11 cellular contexts compared by ENCODE assay signal in the genomic region with DNA sequence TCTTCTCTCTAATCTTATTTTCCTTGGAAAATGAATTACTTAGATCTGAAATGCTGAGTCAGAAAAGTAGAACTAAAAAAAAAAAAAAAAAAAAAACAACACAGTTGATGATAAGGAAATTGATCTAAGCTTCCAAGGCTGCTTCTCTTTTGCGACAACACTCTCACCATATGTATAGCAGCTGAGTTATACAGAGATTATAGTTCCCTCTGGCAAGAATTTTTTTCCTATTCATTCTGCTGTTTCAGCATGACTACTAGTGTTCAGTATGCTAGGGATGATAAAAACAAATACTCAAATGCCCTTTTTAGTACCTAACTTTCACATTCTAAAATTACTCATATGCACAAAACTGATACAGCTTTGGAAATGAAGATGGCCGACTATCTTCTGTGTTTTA.
A peak's percentile ranks its signal among the peaks of the same experiment; 100 is the strongest.
DNase-seq lines count a peak whose midpoint lies in the region; ATAC-seq and TF ChIP-seq lines count a peak whose summit lies in the region.
"Had no signal": no experiment of that assay in that cellular context is flagged by ENCODE, and none has a peak within 500 bp of the region (broad histone marks: within the 10 kb centered on the region; RNA-seq: fewer than 3 reads in every experiment).

No MANE protein-coding gene starts in this region.

- in situ Hi-C loops in mammary epithelial cell (cut with MboI; ENCODE audit: low sequenced_read_pairs in 2 of 2), result loop anchor here (10.0 to 25.0 kb wide), 5 partner anchors 270 to 757 kb away; partner anchors contain the start of gene MLLT3 (in 1 of the 2)
- in situ Hi-C loops in ACHN (cut with HindIII; ENCODE audit: low pct_ligation_motif_present, low pct_unique_long_range_greater_than_20kb, low sequenced_read_pairs), result no loop called here

- BruUV-seq in mammary epithelial cell (replicated peaks; lab: Mats Ljungman, UMichigan), result no TSS peak

- no peak overlapping the region for H3K9ac ChIP-seq in mammary epithelial cell (ENCODE audit: insufficient read depth, low read length)

- intact Hi-C loops in mammary epithelial cell (cut with micrococcal nuclease), result loop anchor here (1.0 to 5.0 kb wide), 5 partner anchors 34 to 532 kb away; no protein-coding TSS in a partner anchor

- peaks cover 73% of the 10 kb centered on the region for H3K4me1 Mint-ChIP-seq in activated T-cell treated with anti-CD3 and anti-CD28 coated beads, Interleukin-2, amount 50 U/mL, for 24 hours (ENCODE audit: low read depth)
- peaks cover 68% of the 10 kb centered on the region for H3K4me1 Mint-ChIP-seq in stimulated activated naive CD8-positive, alpha-beta T cell treated with anti-CD3 and anti-CD28 coated beads, Interleukin-15, Interleukin-2, amounts not matched to agents 100 ng/mL and 50 ng/mL, for 24 hours (ENCODE audit: low read depth)

- peak; percentile 51 for ATAC-seq in HG02870 (IDR thresholded peaks at IDR 0.05; ENCODE audit: unreplicated experiment)

- no peak overlapping the region for H3K4me3 Mint-ChIP-seq in activated T-cell treated with anti-CD3 and anti-CD28 coated beads, Interleukin-2, amount 50 U/mL, for 24 hours
- no peak overlapping the region for H3K4me3 Mint-ChIP-seq in stimulated activated naive CD8-positive, alpha-beta T cell treated with anti-CD3 and anti-CD28 coated beads, Interleukin-15, Interleukin-2, amounts not matched to agents 100 ng/mL and 50 ng/mL, for 24 hours

- CTCF ChIA-PET in mammary epithelial cell (lab: Charles Lee; ENCODE audit: low non-redundant PET), result interaction anchor here (0.8 kb wide), 1 partner anchor 268 kb away, joined by 14 read pairs; the partner anchor contains the start of gene MLLT3

- no peak overlapping the region for H3K4me2 ChIP-seq in mammary epithelial cell (ENCODE audit: insufficient read depth, low read depth, low read length)

- WGBS in mammary epithelial cell (ENCODE audit: low coverage, missing lambda C conversion rate), result 92% methylated on average over 2 of the region's 2 CpGs

- H3K27ac Mint-ChIP-seq in activated T-cell treated with anti-CD3 and anti-CD28 coated beads, Interleukin-2, amount 50 U/mL, for 24 hours, result peak overlapping the region; percentile 81
- H3K27ac Mint-ChIP-seq in stimulated activated naive CD8-positive, alpha-beta T cell treated with anti-CD3 and anti-CD28 coated beads, Interleukin-15, Interleukin-2, amounts not matched to agents 100 ng/mL and 50 ng/mL, for 24 hours, result peak overlapping the region; percentile 36

- no peak overlapping the region for H2AFZ ChIP-seq in mammary epithelial cell (ENCODE audit: low read depth, low read length)

- H3K36me3 Mint-ChIP-seq in activated T-cell treated with anti-CD3 and anti-CD28 coated beads, Interleukin-2, amount 50 U/mL, for 24 hours (ENCODE audit: low read depth), result peaks cover 56% of the 10 kb centered on the region
- H3K36me3 Mint-ChIP-seq in stimulated activated naive CD8-positive, alpha-beta T cell treated with anti-CD3 and anti-CD28 coated beads, Interleukin-15, Interleukin-2, amounts not matched to agents 100 ng/mL and 50 ng/mL, for 24 hours (ENCODE audit: low read depth), result peaks cover 39% of the 10 kb centered on the region

- H3K4me1 ChIP-seq in mammary epithelial cell (ENCODE audit: insufficient read depth, low read length), result peaks cover 9% of the 10 kb centered on the region

- dilution Hi-C loops in mammary epithelial cell (cut with HindIII; ENCODE audit: low sequenced_read_pairs), result no loop called here

- no peaks in the 10 kb centered on the region for H3K9me3 ChIP-seq in mammary epithelial cell (replicated peaks; ENCODE audit: insufficient read depth, low read length)
- H3K9me3 ChIP-seq: BE2C, left ventricle myocardium inferior had no signal

- H3K79me2 ChIP-seq in mammary epithelial cell (ENCODE audit: insufficient read depth, low read length), result no peaks in the 10 kb centered on the region

- H3K27ac ChIP-seq in mammary epithelial cell (ENCODE audit: insufficient read depth, low read depth, low read length), result no peak overlapping the region

- DNase-seq in activated T-cell treated with anti-CD3 and anti-CD28 coated beads, Interleukin-2, amount 50 U/mL, for 24 hours, result no peak
- DNase-seq in activated T-cell treated with anti-CD3 and anti-CD28 coated beads, Interleukin-2, amount 50 U/mL, for 48 hours, result no peak
- DNase-seq in mammary epithelial cell (peak; percentile 29), ACHN (no peak), SIG-M5 treated with dmso at 0.1 percent for 504 hours (lab: John Stamatoyannopoulos, UW; ENCODE audit: unreplicated experiment) (no peak), kidney tubule cell (ENCODE audit: low spot score) (no peak)
- DNase-seq: BE2C, left ventricle myocardium inferior, NCI-H526 had no signal

- no peaks in the 10 kb centered on the region for H4K20me1 ChIP-seq in mammary epithelial cell (ENCODE audit: insufficient read depth, low read length)

- TF ChIP-seq CTCF in mammary epithelial cell (conservative IDR thresholded peaks at IDR 0.05 in 1 of 2, IDR thresholded peaks at IDR 0.05 in 1 of 2; ENCODE audit: extremely low read depth in 1 of 2, insufficient read depth in 1 of 2, low read depth in 1 of 2, low read length in 2 of 2), result no peak

- no peaks in the 10 kb centered on the region for H3K36me3 ChIP-seq in mammary epithelial cell (ENCODE audit: insufficient read depth, low read length)
- H3K36me3 ChIP-seq: BE2C, left ventricle myocardium inferior had no signal

- H3K27me3 ChIP-seq in mammary epithelial cell (ENCODE audit: insufficient read depth, low read length), result no peaks in the 10 kb centered on the region
- H3K27me3 ChIP-seq: BE2C had no signal

- no peak overlapping the region for H3K4me3 ChIP-seq in mammary epithelial cell (replicated peaks in 1 of 3; ENCODE audit: insufficient read depth in 1 of 3, low read depth in 2 of 3, low read length in 3 of 3)
- H3K4me3 ChIP-seq: left ventricle myocardium inferior had no signal

- H3K27me3 Mint-ChIP-seq in activated T-cell treated with anti-CD3 and anti-CD28 coated beads, Interleukin-2, amount 50 U/mL, for 24 hours, result no peaks in the 10 kb centered on the region
- no peaks in the 10 kb centered on the region for H3K27me3 Mint-ChIP-seq in stimulated activated naive CD8-positive, alpha-beta T cell treated with anti-CD3 and anti-CD28 coated beads, Interleukin-15, Interleukin-2, amounts not matched to agents 100 ng/mL and 50 ng/mL, for 24 hours

- no peaks in the 10 kb centered on the region for H3K9me3 Mint-ChIP-seq in activated T-cell treated with anti-CD3 and anti-CD28 coated beads, Interleukin-2, amount 50 U/mL, for 24 hours
- H3K9me3 Mint-ChIP-seq in stimulated activated naive CD8-positive, alpha-beta T cell treated with anti-CD3 and anti-CD28 coated beads, Interleukin-15, Interleukin-2, amounts not matched to agents 100 ng/mL and 50 ng/mL, for 24 hours, result no peaks in the 10 kb centered on the region
